Comparison of ENCODE assay signal across 1 cellular context in the genomic region with DNA sequence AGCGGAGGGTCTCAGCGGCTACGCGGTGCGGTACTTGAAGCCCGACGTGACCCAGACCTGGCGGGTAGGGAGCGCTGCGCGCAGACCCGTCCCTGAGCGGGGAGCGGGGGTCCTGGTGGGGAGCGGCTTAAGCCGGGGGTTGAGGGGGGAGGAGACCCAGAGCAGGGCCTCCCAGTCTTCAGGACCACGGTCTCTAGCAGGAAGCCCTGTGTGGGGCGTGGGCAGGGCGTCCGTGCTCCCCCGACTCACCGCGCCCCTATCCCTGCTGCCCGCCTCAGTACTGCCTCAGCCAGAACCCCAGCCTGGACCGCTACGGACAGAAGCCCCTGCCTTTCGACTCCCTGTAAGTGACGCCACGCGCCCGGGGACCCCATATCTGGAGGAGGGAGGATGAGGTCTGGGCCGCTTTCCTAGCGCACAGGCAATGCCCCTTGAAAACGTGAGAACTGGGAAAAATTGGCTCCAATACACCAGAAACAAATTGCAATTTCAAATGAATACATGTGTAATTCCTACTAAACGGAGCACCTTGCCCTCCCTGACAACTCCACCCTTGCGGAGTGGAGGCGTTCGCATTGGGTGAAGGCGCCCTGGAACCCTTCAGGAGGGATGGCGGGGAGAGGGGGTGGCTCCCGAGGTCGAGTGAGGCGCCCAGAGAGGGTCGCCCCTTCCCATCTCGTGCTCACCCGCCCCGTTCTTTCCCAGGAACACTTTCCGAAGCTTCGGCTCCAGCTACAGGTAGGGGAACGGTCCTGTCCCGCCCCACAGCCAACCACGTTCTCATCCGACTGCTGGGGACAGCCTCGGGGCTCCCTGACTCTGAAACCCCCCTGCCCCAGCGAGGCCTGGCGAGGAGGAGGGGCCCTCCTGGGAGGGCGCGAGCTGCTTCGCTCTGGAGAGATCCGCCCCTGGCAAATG.
TF ChIP-seq lines count a peak whose summit lies in the region.

No MANE protein-coding gene starts in this region.

TF ChIP-seq in A549, 52 proteins besides CTCF, POLR2A, EP300 and RAD21 (continued from another document):
- TF ChIP-seq, protein P1, sequence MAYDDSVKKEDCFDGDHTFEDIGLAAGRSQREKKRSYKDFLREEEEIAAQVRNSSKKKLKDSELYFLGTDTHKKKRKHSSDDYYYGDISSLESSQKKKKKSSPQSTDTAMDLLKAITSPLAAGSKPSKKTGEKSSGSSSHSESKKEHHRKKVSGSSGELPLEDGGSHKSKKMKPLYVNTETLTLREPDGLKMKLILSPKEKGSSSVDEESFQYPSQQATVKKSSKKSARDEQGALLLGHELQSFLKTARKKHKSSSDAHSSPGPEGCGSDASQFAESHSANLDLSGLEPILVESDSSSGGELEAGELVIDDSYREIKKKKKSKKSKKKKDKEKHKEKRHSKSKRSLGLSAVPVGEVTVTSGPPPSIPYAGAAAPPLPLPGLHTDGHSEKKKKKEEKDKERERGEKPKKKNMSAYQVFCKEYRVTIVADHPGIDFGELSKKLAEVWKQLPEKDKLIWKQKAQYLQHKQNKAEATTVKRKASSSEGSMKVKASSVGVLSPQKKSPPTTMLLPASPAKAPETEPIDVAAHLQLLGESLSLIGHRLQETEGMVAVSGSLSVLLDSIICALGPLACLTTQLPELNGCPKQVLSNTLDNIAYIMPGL (CRISPR knock-in tag; IDR thresholded peaks at IDR 0.05; ENCODE audit: borderline replicate concordance) = no peak
- no peak for TF ChIP-seq HOXB13 (CRISPR knock-in tag; IDR thresholded peaks at IDR 0.05; ENCODE audit: low read depth)
